In genomic region chrX:110397353-110397752, GRCh38 we compare ENCODE assay signal across 20 cellular contexts. TPM values are rescaled to one million over a fixed set of nuclear protein-coding genes. Genes with fewer than 3 reads are reported as not detected.
"Had no signal": no experiment of that assay in that cellular context is flagged by ENCODE, and none has a peak within 500 bp of the region (broad histone marks: within the 10 kb centered on the region; RNA-seq: fewer than 3 reads in every experiment).

No MANE protein-coding gene starts in this region.

- ATAC-seq: activated T-cell treated with anti-CD3 and anti-CD28 coated beads, Interleukin-2, amount 50 U/mL, for 72 hours; left ventricle myocardium superior; naive thymus-derived CD8-positive, alpha-beta T cell; right cardiac atrium had no signal

- FAIRE-seq: endothelial cell of umbilical vein had no signal

- H3K27me3 ChIP-seq: transverse colon, vagina had no signal

- H3K4me1 ChIP-seq: prostate gland, transverse colon, vagina had no signal

- H3K9me3 ChIP-seq: prostate gland, transverse colon, vagina had no signal

- DNase-seq: activated CD4-positive, alpha-beta T cell treated with anti-CD3 and anti-CD28 coated beads for 1 hour; activated CD4-positive, alpha-beta T cell treated with anti-CD3 and anti-CD28 coated beads, Interleukin-2, amount 50 U/mL, for 4 hours; activated effector memory CD4-positive, alpha-beta T cell treated with anti-CD3 and anti-CD28 coated beads, Interleukin-2, amount 50 U/mL, for 16 hours; activated naive CD4-positive, alpha-beta T cell treated with anti-CD3 and anti-CD28 coated beads, Interleukin-2, amount 50 U/mL, for 16 hours; activated T-cell treated with anti-CD3 and anti-CD28 coated beads, Interleukin-2, amount 50 U/mL, for 72 hours; aorta; cerebellar nuclear complex; cortex of kidney; glutamatergic neuron; kidney glomerular epithelial cell; left ventricle myocardium superior; naive thymus-derived CD8-positive, alpha-beta T cell; right cardiac atrium; stimulated activated CD4-positive, alpha-beta T cell treated with anti-CD3 and anti-CD28 coated beads, Interleukin-2, amount 100 ng/mL, for 48 hours; transverse colon had no signal

- H3K4me3 ChIP-seq: prostate gland, skin epidermis, transverse colon, vagina had no signal

- H3K27ac ChIP-seq: prostate gland, transverse colon, vagina had no signal

- H3K36me3 ChIP-seq: prostate gland, transverse colon, vagina had no signal

RNA-seq across cellular contexts. Expression of gene RTL9, which starts 38.7 kb away (rescaled TPM):
- total RNA-seq: activated CD8-positive, alpha-beta memory T cell treated with anti-CD3 and anti-CD28 coated beads for 36 hours; endothelial cell of umbilical vein; naive thymus-derived CD8-positive, alpha-beta T cell; vagina had no signal
- polyA plus RNA-seq: aorta; endothelial cell of umbilical vein; naive thymus-derived CD8-positive, alpha-beta T cell had no signal
